8 cellular contexts compared by ENCODE assay signal in genomic region chr6:69866351-69867074, GRCh38. TPM values are rescaled to one million over a fixed set of nuclear protein-coding genes. Genes with fewer than 3 reads are reported as not detected.
A peak's percentile ranks its signal among the peaks of the same experiment; 100 is the strongest.
DNase-seq lines count a peak whose midpoint lies in the region; ATAC-seq and TF ChIP-seq lines count a peak whose summit lies in the region.

Gene COL19A1 (plus strand): TSS chr6:69866556. CDS start chr6:69879568, 13,012 bp downstream.

- no peaks in the 10 kb centered on the region for H3K9me2 ChIP-seq in OCI-LY7 (ENCODE audit: insufficient read depth, low read length)

- H3K79me2 ChIP-seq in OCI-LY7 (ENCODE audit: insufficient read depth, low read depth, low read length): no peaks in the 10 kb centered on the region

- H3K4me3 ChIP-seq in OCI-LY7 (ENCODE audit: low read depth, low read length, poor library complexity, severe bottlenecking) (peak within 1 kb of the TSS; percentile 68), adipocyte (ENCODE audit: low read length) (peak within 1 kb of the TSS; percentile 82), iPS-18a (ENCODE audit: low read length) (peak within 1 kb of the TSS; percentile 60), skeletal muscle tissue (ENCODE audit: low read length in 3 of 3) (peak within 1 kb of the TSS; percentile 69 to 83 (median 70))

- H3K27me3 ChIP-seq in adipocyte (replicated peaks; ENCODE audit: control insufficient read depth, insufficient read depth, low read length) (peaks cover 18% of the 10 kb centered on the region), iPS-18a (ENCODE audit: control insufficient read depth, insufficient read depth, low read length) (peaks cover 41% of the 10 kb centered on the region), skeletal muscle tissue (ENCODE audit: control insufficient read depth in 3 of 3, insufficient read depth in 3 of 3, low read length in 3 of 3) (no peaks in the 10 kb centered on the region)

- BruUV-seq in OCI-LY7 (replicated peaks; lab: Mats Ljungman, UMichigan): no TSS peak

- intact Hi-C loops in OCI-LY7 (cut with micrococcal nuclease; ENCODE audit: unreplicated experiment): loop anchor here (2.0 to 5.0 kb wide), 2 partner anchors 50 to 69 kb away; partner anchors contain the start of gene LMBRD1

- H3K36me3 ChIP-seq in OCI-LY7 (ENCODE audit: insufficient read depth, low read length) (no peaks in the 10 kb centered on the region), adipocyte (ENCODE audit: control insufficient read depth, insufficient read depth, low read length, severe bottlenecking) (no peaks in the 10 kb centered on the region), iPS-18a (ENCODE audit: control insufficient read depth, low read depth, low read length) (no peaks in the 10 kb centered on the region), skeletal muscle tissue (ENCODE audit: control insufficient read depth in 3 of 3, insufficient read depth in 3 of 3, low read length in 3 of 3) (no peaks in the 10 kb centered on the region)

- CTCF ChIA-PET in OCI-LY7 (lab: Charles Lee; ENCODE audit: unreplicated experiment): interaction anchor here (1.5 kb wide), 1 partner anchor 15 kb away, joined by 5 read pairs; no protein-coding TSS in a partner anchor

- peak within 1 kb of the TSS; percentile 91 for H3K4me2 ChIP-seq in OCI-LY7 (ENCODE audit: low read length)

- no peak for TF ChIP-seq CTCF in OCI-LY7 (conservative IDR thresholded peaks at IDR 0.05; ENCODE audit: low read length)

- H3K4me1 ChIP-seq in OCI-LY7 (ENCODE audit: insufficient read depth, low read length, poor library complexity, severe bottlenecking) (peaks cover 12% of the 10 kb centered on the region), adipocyte (ENCODE audit: control insufficient read depth, insufficient read depth, low read length) (peaks cover 17% of the 10 kb centered on the region), iPS-18a (ENCODE audit: control insufficient read depth, low read depth, low read length) (peaks cover 12% of the 10 kb centered on the region), skeletal muscle tissue (ENCODE audit: control insufficient read depth in 3 of 3, insufficient read depth in 3 of 3, low read length in 3 of 3) (peaks cover 6 to 15% (median 8%) of the 10 kb centered on the region in 3 donors)

- POLR2A ChIA-PET in OCI-LY7 (lab: Charles Lee): interaction anchor here (0.7 to 1.8 kb wide), 2 partner anchors 14 to 53 kb away, joined by 3 to 5 read pairs; no protein-coding TSS in a partner anchor

- H3K9me3 ChIP-seq in OCI-LY7 (ENCODE audit: low read length): no peaks in the 10 kb centered on the region
- H3K9me3 ChIP-seq in adipocyte (ENCODE audit: control insufficient read depth, low read length): no peaks in the 10 kb centered on the region
- H3K9me3 ChIP-seq in iPS-18a (ENCODE audit: control insufficient read depth, low read depth, low read length): no peaks in the 10 kb centered on the region
- no peaks in the 10 kb centered on the region for H3K9me3 ChIP-seq in skeletal muscle tissue (ENCODE audit: control insufficient read depth in 3 of 3, low read length in 3 of 3)

- 0 out of 2 replicates have a peak, but pooled peaks cover 5% of the 10 kb centered on the region for H4K20me1 ChIP-seq in OCI-LY7 (ENCODE audit: insufficient read depth, low read length)

- DNase-seq in stimulated activated CD4-positive, alpha-beta T cell treated with anti-CD3 and anti-CD28 coated beads, Interleukin-12 subunit alpha, Interleukin-12 subunit beta, amount 100 ng/mL, for 4 hours: peak; percentile 15
- DNase-seq in stimulated activated CD4-positive, alpha-beta T cell treated with anti-CD3 and anti-CD28 coated beads, Interleukin-2, amount 100 ng/mL, for 48 hours: no peak
- DNase-seq in OCI-LY7 (ENCODE audit: low spot score): peak; percentile 41
- peak; percentile 5 for DNase-seq in adipocyte (ENCODE audit: low read depth)
- no peak for DNase-seq in NCI-H187 (lab: John Stamatoyannopoulos, UW)

- ATAC-seq in HG02973 (IDR thresholded peaks at IDR 0.05; ENCODE audit: unreplicated experiment): peak; percentile 55

- H2AFZ ChIP-seq in OCI-LY7 (ENCODE audit: low read length): peak within 1 kb of the TSS; percentile 73; the same call in 1 of the 2 replicates

- H3K9ac ChIP-seq in adipocyte (ENCODE audit: low read length) (peak within 1 kb of the TSS; percentile 75), iPS-18a (ENCODE audit: low read length) (peak within 1 kb of the TSS; percentile 37), skeletal muscle tissue (ENCODE audit: low read depth in 1 of 3, low read length in 3 of 3) (peak within 1 kb of the TSS; percentile 72 to 78 (median 77))

- H3K27ac ChIP-seq in OCI-LY7 (ENCODE audit: low read depth, low read length, poor library complexity, severe bottlenecking) (no peak within 1 kb of the TSS), iPS-18a (ENCODE audit: low read length) (no peak within 1 kb of the TSS), skeletal muscle tissue (ENCODE audit: low read depth, low read length) (peak within 1 kb of the TSS; percentile 33)

RNA-seq across cellular contexts. Expression of gene COL19A1, which starts in this region (rescaled TPM):
- 0.03 TPM in 2 replicates for total RNA-seq in OCI-LY7 (2014; rRNA removed; shearing (Covaris generic))
- 0.30 TPM in 1 of 2 replicates, not detected in the other for total RNA-seq in OCI-LY7 (2022)
- 10.4 TPM for total RNA-seq in skeletal muscle tissue

Comparison
In these comparisons a context has a peak if more than half of its experiments do, and no peak if none do; other contexts are left out.
1. DNase-seq: peak in stimulated activated CD4-positive, alpha-beta T cell treated with anti-CD3 and anti-CD28 coated beads, Interleukin-12 subunit alpha, Interleukin-12 subunit beta, amount 100 ng/mL, for 4 hours (single experiment) and adipocyte (single experiment); none in stimulated activated CD4-positive, alpha-beta T cell treated with anti-CD3 and anti-CD28 coated beads, Interleukin-2, amount 100 ng/mL, for 48 hours (0 of 2) and NCI-H187 (0 of 2).
2. Peak in DNase-seq, H3K4me3 ChIP-seq and H3K4me2 ChIP-seq in OCI-LY7; RNA of the gene not detected or under 1 TPM.
3. Peak in every context shown above with its lines, with median percentiles within 50 percentile points of each other: H3K4me3 ChIP-seq and H3K9ac ChIP-seq.